In the genomic region with DNA sequence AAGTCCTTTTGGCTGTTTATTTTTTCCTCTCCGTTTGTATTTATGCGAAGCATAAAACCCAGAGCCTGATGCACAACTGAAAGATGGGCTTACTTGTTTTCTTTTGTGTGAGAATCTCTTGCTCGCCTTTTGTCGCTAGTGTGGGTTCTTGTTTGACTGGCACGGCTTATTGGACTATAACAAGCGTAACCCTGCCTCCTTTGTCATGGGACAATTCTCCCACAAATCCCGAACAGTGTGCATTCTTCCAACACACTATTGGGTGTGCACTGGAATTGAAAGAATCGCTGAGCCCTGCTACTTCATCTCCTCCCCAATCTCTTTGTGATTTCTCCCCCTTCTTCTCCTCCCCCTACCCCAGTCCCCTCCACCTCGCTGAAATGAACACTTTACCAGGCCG, we compare ENCODE assay signal across 25 cellular contexts.
"Had no signal": no experiment of that assay in that cellular context is flagged by ENCODE, and none has a peak within 500 bp of the region (broad histone marks: within the 10 kb centered on the region; RNA-seq: fewer than 3 reads in every experiment).

No MANE protein-coding gene starts in this region.

- H3K4me3 ChIP-seq: cardiac muscle cell, hepatocyte, right atrium auricular region, spleen, testis, vagina had no signal

- H3K9me3 ChIP-seq: right atrium auricular region, spleen, testis, vagina had no signal

- ATAC-seq: activated T-cell treated with anti-CD3 and anti-CD28 coated beads, Interleukin-2, amount 50 U/mL, for 4 hours; esophagus mucosa; left ventricle myocardium superior; WTC11 had no signal

- H3K9me3 Mint-ChIP-seq: activated naive CD4-positive, alpha-beta T cell treated with anti-CD3 and anti-CD28 coated beads for 36 hours; activated naive CD8-positive, alpha-beta T cell treated with anti-CD3 and anti-CD28 coated beads, Interleukin-2, amount 10 ng/mL, durations not matched to agents 7 days and 5 days; activated T-cell treated with anti-CD3 and anti-CD28 coated beads, Interleukin-2, amount 50 U/mL, for 4 hours; memory B cell; WTC11 had no signal

- H3K27ac Mint-ChIP-seq: activated naive CD4-positive, alpha-beta T cell treated with anti-CD3 and anti-CD28 coated beads for 36 hours; activated naive CD8-positive, alpha-beta T cell treated with anti-CD3 and anti-CD28 coated beads, Interleukin-2, amount 10 ng/mL, durations not matched to agents 7 days and 5 days; memory B cell; progenitor cell of endocrine pancreas; WTC11 had no signal

- H3K27me3 Mint-ChIP-seq: memory B cell had no signal

- H3K4me3 Mint-ChIP-seq: activated naive CD4-positive, alpha-beta T cell treated with anti-CD3 and anti-CD28 coated beads for 36 hours; activated naive CD8-positive, alpha-beta T cell treated with anti-CD3 and anti-CD28 coated beads, Interleukin-2, amount 10 ng/mL, durations not matched to agents 7 days and 5 days; activated T-cell treated with anti-CD3 and anti-CD28 coated beads, Interleukin-2, amount 50 U/mL, for 4 hours; memory B cell; WTC11 had no signal

- H3K36me3 Mint-ChIP-seq: activated naive CD8-positive, alpha-beta T cell treated with anti-CD3 and anti-CD28 coated beads, Interleukin-2, amount 10 ng/mL, durations not matched to agents 7 days and 5 days; WTC11 had no signal

- H2AFZ ChIP-seq: hepatocyte had no signal

- H3K27me3 ChIP-seq: cardiac muscle cell, right atrium auricular region, spleen, testis, vagina had no signal

- H3K36me3 ChIP-seq: cardiac muscle cell, right atrium auricular region, vagina had no signal

- H3K4me1 ChIP-seq: right atrium auricular region, testis, vagina had no signal

- DNase-seq: activated CD4-positive, alpha-beta T cell treated with anti-CD3 and anti-CD28 coated beads, Interleukin-2, amount 50 U/mL, for 4 hours; activated CD8-positive, alpha-beta memory T cell treated with anti-CD3 and anti-CD28 coated beads for 24 hours; activated CD8-positive, alpha-beta memory T cell treated with anti-CD3 and anti-CD28 coated beads, Interleukin-2, amount 50 U/mL, for 4 hours; activated naive CD4-positive, alpha-beta T cell treated with anti-CD3 and anti-CD28 coated beads for 36 hours; activated naive CD8-positive, alpha-beta T cell treated with anti-CD3 and anti-CD28 coated beads, Interleukin-2, amount 10 ng/mL, durations not matched to agents 7 days and 5 days; activated T-cell treated with anti-CD3 and anti-CD28 coated beads, Interleukin-2, amount 50 U/mL, for 4 hours; amniotic stem cell; effector CD8-positive, alpha-beta T cell; glutamatergic neuron; kidney glomerular epithelial cell; left ventricle myocardium superior; spleen; stimulated activated CD4-positive, alpha-beta T cell treated with anti-CD3 and anti-CD28 coated beads, Interleukin-4, amount 100 ng/mL, for 1 hour; stimulated activated naive CD4-positive, alpha-beta T cell; T-helper 9 cell; testis; trophoblast cell had no signal

- H3K4me2 ChIP-seq: hepatocyte had no signal

- H3K27ac ChIP-seq: cardiac muscle cell, hepatocyte, right atrium auricular region, spleen, testis, vagina had no signal
